ENCODE assay signal across 17 cellular contexts in the genomic region with DNA sequence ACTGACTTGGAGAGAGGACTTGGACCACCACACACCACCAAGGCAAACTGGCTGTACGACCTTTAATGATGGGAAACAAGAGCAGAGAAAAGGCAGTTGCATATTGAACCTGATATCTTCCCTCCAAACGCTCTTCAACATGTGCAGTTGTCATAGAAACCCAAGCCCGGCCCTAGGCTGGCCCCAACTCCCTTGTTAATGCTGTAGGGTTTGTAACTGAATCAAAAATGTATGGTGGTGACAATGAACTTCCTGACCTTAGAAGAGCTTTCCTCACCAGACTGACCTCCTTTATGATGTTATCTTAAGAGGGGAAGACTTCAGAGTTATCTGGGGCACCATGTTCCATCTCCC. TPM values are rescaled to one million over a fixed set of nuclear protein-coding genes. Genes with fewer than 3 reads are reported as not detected.
A peak's percentile ranks its signal among the peaks of the same experiment; 100 is the strongest.
DNase-seq lines count a peak whose midpoint lies in the region; TF ChIP-seq lines count a peak whose summit lies in the region.
"Had no signal": no experiment of that assay in that cellular context is flagged by ENCODE, and none has a peak within 500 bp of the region (broad histone marks: within the 10 kb centered on the region; RNA-seq: fewer than 3 reads in every experiment).

No MANE protein-coding gene starts in this region.

- no peaks in the 10 kb centered on the region for H3K4me1 ChIP-seq in OCI-LY7 (ENCODE audit: insufficient read depth, low read length, poor library complexity, severe bottlenecking)

- H3K9me2 ChIP-seq in OCI-LY7 (ENCODE audit: insufficient read depth, low read length): no peaks in the 10 kb centered on the region

- H3K27ac ChIP-seq in OCI-LY7 (ENCODE audit: low read depth, low read length, poor library complexity, severe bottlenecking): no peak overlapping the region
- H3K27ac ChIP-seq: BLaER1, GM23248, SJSA1 had no signal

- DNase-seq in DMS79 treated with DMSO at 0.1 percent for 48 hours (lab: John Stamatoyannopoulos, UW) (peak; percentile 6), DMS79 (lab: John Stamatoyannopoulos, UW) (no peak), OCI-LY7 (ENCODE audit: low spot score) (no peak), amniotic epithelial cell (ENCODE audit: low read depth) (peak; percentile 15), type B pancreatic cell (ENCODE audit: extremely low spot score, unreplicated experiment) (no peak), T-helper 9 cell (no peak), putamen (ENCODE audit: low spot score) (no peak), G401 (ENCODE audit: low spot score) (no peak)
- DNase-seq: DMS153; GM23248; KBM-7; NCI-H1092 treated with DMSO at 0.1 percent for 48 hours; NCI-H2081 treated with DMSO at 0.1 percent for 48 hours; NCI-H526 treated with DMSO at 0.1 percent for 48 hours; NK-92 treated with Interleukin-12 subunit alpha and Interleukin-12 subunit beta, amount 100 ng/mL, for 24 hours had no signal

- CTCF ChIA-PET in OCI-LY7 (lab: Charles Lee; ENCODE audit: unreplicated experiment): no interaction called here

- H3K9me3 ChIP-seq in OCI-LY7 (ENCODE audit: low read length): no peaks in the 10 kb centered on the region
- H3K9me3 ChIP-seq: BLaER1 had no signal

- POLR2A ChIA-PET in OCI-LY7 (lab: Charles Lee): interaction anchor here (1.4 kb wide), 1 partner anchor 61 kb away, joined by 4 read pairs; no protein-coding TSS in a partner anchor

- H3K9me3 Mint-ChIP-seq in type B pancreatic cell: peaks cover 11% of the 10 kb centered on the region

- H2AFZ ChIP-seq in OCI-LY7 (ENCODE audit: low read length): no peak overlapping the region
- H2AFZ ChIP-seq: GM23248 had no signal

- TF ChIP-seq CTCF in OCI-LY7 (conservative IDR thresholded peaks at IDR 0.05; ENCODE audit: low read length) (no peak), type B pancreatic cell (conservative IDR thresholded peaks at IDR 0.05) (no peak)

- H3K36me3 ChIP-seq in OCI-LY7 (ENCODE audit: insufficient read depth, low read length): no peaks in the 10 kb centered on the region
- H3K36me3 ChIP-seq: BLaER1, SJSA1 had no signal

- no peaks in the 10 kb centered on the region for H4K20me1 ChIP-seq in OCI-LY7 (ENCODE audit: insufficient read depth, low read length)
- H4K20me1 ChIP-seq: BLaER1 had no signal

- in situ Hi-C loops in G401 (cut with HindIII; ENCODE audit: low sequenced_read_pairs): no loop called here

- no peak overlapping the region for H3K4me2 ChIP-seq in OCI-LY7 (ENCODE audit: low read length)
- H3K4me2 ChIP-seq: BLaER1 had no signal

- peaks cover 4% of the 10 kb centered on the region for H3K27me3 Mint-ChIP-seq in type B pancreatic cell

- intact Hi-C loops in OCI-LY7 (cut with micrococcal nuclease; ENCODE audit: unreplicated experiment): loop anchor here (10.0 kb wide), 1 partner anchor 417 kb away; no protein-coding TSS in a partner anchor

- TSS peak; percentile 35 for BruUV-seq in OCI-LY7 (replicated peaks; lab: Mats Ljungman, UMichigan)

- no peak overlapping the region for H3K4me3 ChIP-seq in OCI-LY7 (ENCODE audit: low read depth, low read length, poor library complexity, severe bottlenecking)
- H3K4me3 ChIP-seq: BLaER1, GM23248, SJSA1 had no signal

- peaks cover 18% of the 10 kb centered on the region for H3K36me3 Mint-ChIP-seq in type B pancreatic cell

- H3K27ac Mint-ChIP-seq in type B pancreatic cell: peak overlapping the region; percentile 61

- H3K79me2 ChIP-seq in OCI-LY7 (ENCODE audit: insufficient read depth, low read depth, low read length): no peaks in the 10 kb centered on the region

- no peak overlapping the region for H3K4me3 Mint-ChIP-seq in type B pancreatic cell

- H3K4me1 Mint-ChIP-seq in type B pancreatic cell (ENCODE audit: unreplicated experiment): peaks cover 19% of the 10 kb centered on the region

RNA-seq across cellular contexts. Expression of gene APOLD1, which starts 12.3 kb away (rescaled TPM):
- 12.2 and 22.5 TPM in 2 replicates for total RNA-seq in OCI-LY7 (2014; rRNA removed; shearing (Covaris generic))
- 25.8 and 29.5 TPM in 2 replicates for total RNA-seq in OCI-LY7 (2022)
- 2.9 and 5.6 TPM in 2 replicates for total RNA-seq in type B pancreatic cell (ENCODE audit: low replicate concordance)
- 31.6 and 39.5 TPM in 2 replicates for total RNA-seq in G401 (2014; rRNA removed; shearing (Covaris generic))

RNA-seq across cellular contexts. Expression of gene DDX47, which starts 15.4 kb away (rescaled TPM):
- total RNA-seq in OCI-LY7 (2014; rRNA removed; shearing (Covaris generic)): 39.8 and 45.1 TPM in 2 replicates
- total RNA-seq in OCI-LY7 (2022) (50.4 and 59.1 TPM in 2 replicates), type B pancreatic cell (ENCODE audit: low replicate concordance) (73.0 and 142 TPM in 2 replicates)
- total RNA-seq in G401 (2014; rRNA removed; shearing (Covaris generic)): 117 and 172 TPM in 2 replicates

Comparison
In these comparisons a context has a peak if more than half of its experiments do, and no peak if none do; other contexts are left out.
1. DNase-seq: peak in DMS79 treated with DMSO at 0.1 percent for 48 hours (single experiment) and amniotic epithelial cell (single experiment); none in DMS79 (single experiment), OCI-LY7 (single experiment), type B pancreatic cell (single experiment), T-helper 9 cell (single experiment), putamen (single experiment) and G401 (single experiment).